ENCODE assay signal across 21 cellular contexts in genomic region chr16:57817680-57818079, GRCh38. TPM values are rescaled to one million over a fixed set of nuclear protein-coding genes. Genes with fewer than 3 reads are reported as not detected.
DNase-seq lines count a peak whose midpoint lies in the region; ATAC-seq and TF ChIP-seq lines count a peak whose summit lies in the region.
"Had no signal": no experiment of that assay in that cellular context is flagged by ENCODE, and none has a peak within 500 bp of the region (broad histone marks: within the 10 kb centered on the region; RNA-seq: fewer than 3 reads in every experiment).

No MANE protein-coding gene starts in this region.

- ATAC-seq in RWPE2 (ENCODE audit: low read depth) (no peak), GM18511 (IDR thresholded peaks at IDR 0.05; ENCODE audit: unreplicated experiment) (no peak)
- ATAC-seq: CD8-positive, alpha-beta T cell; Panc1 had no signal

- peaks cover 82% of the 10 kb centered on the region for H3K4me1 ChIP-seq in Caco-2
- H3K4me1 ChIP-seq in RWPE2 (ENCODE audit: insufficient read depth, poor library complexity, severe bottlenecking) = peaks cover 19% of the 10 kb centered on the region
- peaks cover 6% of the 10 kb centered on the region for H3K4me1 ChIP-seq in endodermal cell (ENCODE audit: control insufficient read depth, insufficient read depth, low read length)
- H3K4me1 ChIP-seq in thyroid gland = peaks cover 38 to 39% of the 10 kb centered on the region in 2 donors
- peaks cover 0 to 4% of the 10 kb centered on the region in 2 donors for H3K4me1 ChIP-seq in uterus

- TF ChIP-seq CTCF in Caco-2 (IDR thresholded peaks at IDR 0.05; ENCODE audit: insufficient read depth in 1 of 2, low read depth in 1 of 2, low read length in 1 of 2, severe bottlenecking in 1 of 2, unreplicated experiment in 1 of 2) = no peak
- no peak for TF ChIP-seq CTCF in RWPE2 (IDR thresholded peaks at IDR 0.05; ENCODE audit: poor library complexity, severe bottlenecking)
- TF ChIP-seq CTCF in endodermal cell (conservative IDR thresholded peaks at IDR 0.05) = no peak
- TF ChIP-seq CTCF in thyroid gland (IDR thresholded peaks at IDR 0.05) = no peak
- TF ChIP-seq CTCF in uterus (IDR thresholded peaks at IDR 0.05) = no peak

- H3K4me3 ChIP-seq in Caco-2 (ENCODE audit: low read depth, low read length) (no peak overlapping the region), RWPE2 (ENCODE audit: severe bottlenecking) (no peak overlapping the region), endodermal cell (ENCODE audit: low read length) (no peak overlapping the region), thyroid gland (replicated peaks in 1 of 3) (no peak overlapping the region), uterus (no peak overlapping the region)
- H3K4me3 ChIP-seq: GM23248, SK-N-MC had no signal

- H3K27ac Mint-ChIP-seq in Caco-2 (ENCODE audit: unreplicated experiment) (peak overlapping the region; percentile 98), endodermal cell (peak overlapping the region; percentile 14)
- H3K27ac Mint-ChIP-seq: B cell; CD8-positive, alpha-beta T cell; IgD-negative memory B cell had no signal

- no peak overlapping the region for H3K4me3 Mint-ChIP-seq in Caco-2 (ENCODE audit: unreplicated experiment)
- H3K4me3 Mint-ChIP-seq in endodermal cell = no peak overlapping the region
- H3K4me3 Mint-ChIP-seq: B cell; CD8-positive, alpha-beta T cell; IgD-negative memory B cell had no signal

- no peaks in the 10 kb centered on the region for H3K27me3 ChIP-seq in Caco-2 (replicated peaks; ENCODE audit: control insufficient read depth, insufficient read depth, low read length)
- no peaks in the 10 kb centered on the region for H3K27me3 ChIP-seq in RWPE2 (ENCODE audit: insufficient read depth, poor library complexity, severe bottlenecking)
- no peaks in the 10 kb centered on the region for H3K27me3 ChIP-seq in endodermal cell (ENCODE audit: control insufficient read depth, insufficient read depth, low read length, poor library complexity, severe bottlenecking)
- no peaks in the 10 kb centered on the region for H3K27me3 ChIP-seq in thyroid gland
- no peaks in the 10 kb centered on the region for H3K27me3 ChIP-seq in uterus

- DNase-seq in Caco-2 = no peak
- DNase-seq in RWPE2 (ENCODE audit: low spot score) = no peak
- no peak for DNase-seq in endodermal cell
- DNase-seq in thyroid gland = no peak
- DNase-seq in midbrain (lab: John Stamatoyannopoulos, UW) = no peak
- no peak for DNase-seq in uterus
- DNase-seq: CD8-positive, alpha-beta T cell; GM23248; H7; NCI-H1092; NCI-H1417 treated with DMSO at 0.1 percent for 48 hours; NCI-H1694 treated with DMSO at 0.1 percent for 48 hours; NCI-H2081; NCI-H2227 treated with DMSO at 0.1 percent for 48 hours; NCI-H69; SIG-M5 had no signal

- intact Hi-C loops in Caco-2 (cut with micrococcal nuclease; ENCODE audit: unreplicated experiment) = loop anchor here (2.0 kb wide), 1 partner anchor 15 kb away; the partner anchor contains the start of gene KIFC3
- intact Hi-C loops in thyroid gland (cut with DNase I) = no loop called here
- intact Hi-C loops in uterus (cut with DNase I; ENCODE audit: low total_unique reads) = no loop called here

- H3K36me3 ChIP-seq in Caco-2 (ENCODE audit: control insufficient read depth, insufficient read depth, low read length) (no peaks in the 10 kb centered on the region), RWPE2 (ENCODE audit: low read depth) (no peaks in the 10 kb centered on the region), endodermal cell (ENCODE audit: control insufficient read depth, insufficient read depth, low read length) (no peaks in the 10 kb centered on the region), thyroid gland (no peaks in the 10 kb centered on the region), uterus (no peaks in the 10 kb centered on the region)

- H3K4me1 Mint-ChIP-seq in Caco-2 (ENCODE audit: low read depth, unreplicated experiment) = peaks cover 68% of the 10 kb centered on the region
- peaks cover 22% of the 10 kb centered on the region for H3K4me1 Mint-ChIP-seq in endodermal cell
- H3K4me1 Mint-ChIP-seq: B cell, IgD-negative memory B cell had no signal

- H3K9me3 ChIP-seq in Caco-2 = no peaks in the 10 kb centered on the region
- no peaks in the 10 kb centered on the region for H3K9me3 ChIP-seq in RWPE2 (ENCODE audit: severe bottlenecking)
- no peaks in the 10 kb centered on the region for H3K9me3 ChIP-seq in endodermal cell (ENCODE audit: control insufficient read depth, low read length)
- H3K9me3 ChIP-seq in thyroid gland = no peaks in the 10 kb centered on the region
- H3K9me3 ChIP-seq in uterus = no peaks in the 10 kb centered on the region

- peaks cover 9% of the 10 kb centered on the region for H3K36me3 Mint-ChIP-seq in Caco-2 (ENCODE audit: insufficient read depth, unreplicated experiment)
- no peaks in the 10 kb centered on the region for H3K36me3 Mint-ChIP-seq in endodermal cell (ENCODE audit: low read depth)
- H3K36me3 Mint-ChIP-seq: CD8-positive, alpha-beta T cell; IgD-negative memory B cell had no signal

- BruUV-seq in Caco-2 (replicated peaks; lab: Mats Ljungman, UMichigan) = no TSS peak

- peak overlapping the region; percentile 80 for H3K27ac ChIP-seq in RWPE2 (ENCODE audit: poor library complexity, severe bottlenecking)
- H3K27ac ChIP-seq in endodermal cell (ENCODE audit: low read depth, low read length) = no peak overlapping the region
- H3K27ac ChIP-seq in thyroid gland = peak overlapping the region; percentile 98 to 100 (median 98)
- no peak overlapping the region for H3K27ac ChIP-seq in uterus
- H3K27ac ChIP-seq: GM23248, SK-N-MC had no signal

- CTCF ChIA-PET in Caco-2 (lab: Charles Lee) = interaction anchor here (0.8 to 1.7 kb wide), 2 partner anchors 17 to 45 kb away, joined by 3 to 14 read pairs; no protein-coding TSS in a partner anchor

- POLR2A ChIA-PET in Caco-2 (lab: Charles Lee) = no interaction called here

- TF ChIP-seq POLR2A in thyroid gland (IDR thresholded peaks at IDR 0.05) = no peak
- TF ChIP-seq POLR2A in uterus (IDR thresholded peaks at IDR 0.05) = no peak

- H3K9me3 Mint-ChIP-seq in Caco-2 (ENCODE audit: unreplicated experiment) = no peaks in the 10 kb centered on the region
- H3K9me3 Mint-ChIP-seq in endodermal cell = no peaks in the 10 kb centered on the region
- H3K9me3 Mint-ChIP-seq: CD8-positive, alpha-beta T cell; IgD-negative memory B cell had no signal

- H3K9ac ChIP-seq in endodermal cell (ENCODE audit: extremely low read depth, low read length, poor library complexity, severe bottlenecking) = no peak overlapping the region
- H3K9ac ChIP-seq: GM23248 had no signal

- H3K27me3 Mint-ChIP-seq in Caco-2 (ENCODE audit: insufficient read depth, unreplicated experiment) = no peaks in the 10 kb centered on the region
- H3K27me3 Mint-ChIP-seq in endodermal cell (ENCODE audit: insufficient read depth) = no peaks in the 10 kb centered on the region

RNA-seq across cellular contexts. Expression of gene KIFC3, which starts 15.4 kb away (rescaled TPM):
- 103 and 108 TPM in 2 replicates for total RNA-seq in Caco-2 (2022)
- total RNA-seq in endodermal cell = 10 to 100 TPM; 39.2 to 39.3 TPM
- 18.0 TPM for polyA plus RNA-seq in endodermal cell (2013, experiment 1 of 2)
- 22.9 TPM for polyA plus RNA-seq in endodermal cell (2013, experiment 2 of 2)
- total RNA-seq in thyroid gland = 100 to 1,000 TPM in 3 of 4 donors, 10 to 100 TPM in 1; 88.8 to 153 (median 132) TPM
- 10 to 100 TPM in 2 of 4 donors, 1 to 10 TPM in 2; 3.2 to 44.2 (median 17.4) TPM for total RNA-seq in uterus
- polyA plus RNA-seq: IgD-negative memory B cell had no signal

Comparison
In these comparisons a context has a peak if more than half of its experiments do, and no peak if none do; other contexts are left out.
1. H3K27ac ChIP-seq: peak in RWPE2 (single experiment) and thyroid gland (3 of 3); none in endodermal cell (single experiment) and uterus (0 of 2).